22 cellular contexts compared by ENCODE assay signal in genomic region chr5:121025671-121026070, GRCh38.
"Had no signal": no experiment of that assay in that cellular context is flagged by ENCODE, and none has a peak within 500 bp of the region (broad histone marks: within the 10 kb centered on the region; RNA-seq: fewer than 3 reads in every experiment).

No MANE protein-coding gene starts in this region.

- DNase-seq: dermis blood vessel endothelial cell; dorsolateral prefrontal cortex; effector CD4-positive, alpha-beta T cell; effector memory CD4-positive, alpha-beta T cell; foreskin keratinocyte; heart left ventricle; hypothalamus; immature natural killer cell; islet precursor cell; kidney; kidney glomerular epithelial cell; left colon; left ventricle myocardium inferior; lower lobe of right lung; mesenchymal stem cell; midbrain; naive thymus-derived CD4-positive, alpha-beta T cell had no signal

- H3K9me3 ChIP-seq: esophagus muscularis mucosa, gastroesophageal sphincter, heart left ventricle, left ventricle myocardium inferior, lower lobe of right lung had no signal

- H3K27me3 ChIP-seq: dorsolateral prefrontal cortex, esophagus muscularis mucosa, foreskin keratinocyte, gastroesophageal sphincter, heart left ventricle, hepatocyte had no signal

- H3K27ac ChIP-seq: coronary artery, dorsolateral prefrontal cortex, esophagus muscularis mucosa, foreskin keratinocyte, gastroesophageal sphincter, heart left ventricle, hepatocyte, left ventricle myocardium inferior, lower lobe of right lung had no signal

- H3K4me3 Mint-ChIP-seq: immature natural killer cell; naive thymus-derived CD4-positive, alpha-beta T cell had no signal

- ATAC-seq: foreskin keratinocyte; gastroesophageal sphincter; heart left ventricle; left colon; left lobe of liver; lower lobe of right lung; naive thymus-derived CD4-positive, alpha-beta T cell had no signal

- H3K27ac Mint-ChIP-seq: immature natural killer cell; naive thymus-derived CD4-positive, alpha-beta T cell had no signal

- H3K4me1 ChIP-seq: esophagus muscularis mucosa, foreskin keratinocyte, gastroesophageal sphincter, heart left ventricle, left ventricle myocardium inferior, lower lobe of right lung had no signal

- H3K4me2 ChIP-seq: hepatocyte had no signal

- H2AFZ ChIP-seq: hepatocyte had no signal

- H3K36me3 Mint-ChIP-seq: immature natural killer cell; naive thymus-derived CD4-positive, alpha-beta T cell had no signal

- H3K4me3 ChIP-seq: coronary artery, dorsolateral prefrontal cortex, esophagus muscularis mucosa, gastroesophageal sphincter, heart left ventricle, hepatocyte, left ventricle myocardium inferior, lower lobe of right lung had no signal

- H3K27me3 Mint-ChIP-seq: naive thymus-derived CD4-positive, alpha-beta T cell had no signal

- H3K4me1 Mint-ChIP-seq: immature natural killer cell; naive thymus-derived CD4-positive, alpha-beta T cell had no signal

- H3K36me3 ChIP-seq: esophagus muscularis mucosa, gastroesophageal sphincter, heart left ventricle, left ventricle myocardium inferior, lower lobe of right lung had no signal

- H3K79me2 ChIP-seq: hepatocyte had no signal
